In genomic region chr15:94135748-94136147, GRCh38 we compare ENCODE assay signal across 19 cellular contexts.
DNase-seq lines count a peak whose midpoint lies in the region; ATAC-seq and TF ChIP-seq lines count a peak whose summit lies in the region.
"Had no signal": no experiment of that assay in that cellular context is flagged by ENCODE, and none has a peak within 500 bp of the region (broad histone marks: within the 10 kb centered on the region; RNA-seq: fewer than 3 reads in every experiment).

No MANE protein-coding gene starts in this region.

- no peak for DNase-seq in AG04450 (ENCODE audit: low read depth, low spot score)
- DNase-seq in GM12864 (ENCODE audit: low read depth): no peak
- DNase-seq in OCI-M1 (lab: John Stamatoyannopoulos, UW): peak; percentile 14
- DNase-seq in epithelial cell of proximal tubule (ENCODE audit: low read depth): no peak
- DNase-seq in hepatocyte (ENCODE audit: low spot score): no peak
- no peak for DNase-seq in GOT3 (lab: John Stamatoyannopoulos, UW)
- no peak for DNase-seq in upper lobe of right lung
- DNase-seq in NCI-H524 treated with DMSO at 0.1 percent for 48 hours (lab: John Stamatoyannopoulos, UW): no peak
- DNase-seq: C1 segment of cervical spinal cord; hippocampal formation; left colon; naive B cell; NCI-H1694; NK-92 treated with Interleukin-12 subunit alpha and Interleukin-12 subunit beta, amount 100 ng/mL, for 24 hours; right cardiac atrium; stimulated activated CD4-positive, alpha-beta T cell treated with anti-CD3 and anti-CD28 coated beads, Interleukin-4, amount 100 ng/mL, for 24 hours; SW 1271; upper lobe of left lung had no signal

- H3K36me3 ChIP-seq in hepatocyte (replicated peaks; ENCODE audit: insufficient read depth, low read depth): no peaks in the 10 kb centered on the region
- no peaks in the 10 kb centered on the region for H3K36me3 ChIP-seq in upper lobe of right lung
- H3K36me3 ChIP-seq: upper lobe of left lung had no signal

- intact Hi-C loops in upper lobe of right lung (cut with DNase I): no loop called here

- H3K27me3 ChIP-seq in AG04450 (ENCODE audit: control insufficient read depth, insufficient read depth, low read length) (peaks cover 3% of the 10 kb centered on the region), hepatocyte (no peaks in the 10 kb centered on the region), upper lobe of right lung (no peaks in the 10 kb centered on the region)
- H3K27me3 ChIP-seq: upper lobe of left lung had no signal

- no peaks in the 10 kb centered on the region for H3K9me3 ChIP-seq in AG04450 (ENCODE audit: control insufficient read depth, insufficient read depth, low read length)
- H3K9me3 ChIP-seq in hepatocyte (ENCODE audit: low read depth): no peaks in the 10 kb centered on the region
- no peaks in the 10 kb centered on the region for H3K9me3 ChIP-seq in upper lobe of right lung
- H3K9me3 ChIP-seq: upper lobe of left lung had no signal

- 65% methylated on average over 1 of the region's 1 CpG for WGBS in hepatocyte (ENCODE audit: low lambda C conversion rate, missing lambda C conversion rate)

- POLR2A ChIA-PET in AG04450 (lab: Yijun Ruan, JAX): no interaction called here

- no peaks in the 10 kb centered on the region for H4K20me1 ChIP-seq in hepatocyte (ENCODE audit: insufficient read depth, poor library complexity, severe bottlenecking)

- H3K9me2 ChIP-seq in hepatocyte (replicated peaks; ENCODE audit: insufficient read depth): no peaks in the 10 kb centered on the region

- ATAC-seq in upper lobe of right lung: no peak
- ATAC-seq: left colon, right cardiac atrium had no signal

- H3K4me1 ChIP-seq in hepatocyte (ENCODE audit: insufficient read depth) (no peaks in the 10 kb centered on the region), upper lobe of right lung (no peaks in the 10 kb centered on the region)
- H3K4me1 ChIP-seq: upper lobe of left lung had no signal

- CTCF ChIA-PET in AG04450 (lab: Charles Lee): interaction anchor here (1.4 to 1.5 kb wide), 2 partner anchors 16 kb away, joined by 4 to 12 read pairs; no protein-coding TSS in a partner anchor

- no peak overlapping the region for H2AFZ ChIP-seq in hepatocyte

- TF ChIP-seq CTCF in AG04450 (IDR thresholded peaks at IDR 0.05; ENCODE audit: low read depth, low read length) (0 out of 2 replicates have a peak, but pooled peaks have one; percentile 13), GM12864 (IDR thresholded peaks at IDR 0.05; ENCODE audit: low read depth, low read length, missing control alignments) (peak; percentile 29), epithelial cell of proximal tubule (conservative IDR thresholded peaks at IDR 0.05; ENCODE audit: low read depth, low read length) (peak; percentile 8), hepatocyte (IDR thresholded peaks at IDR 0.05; ENCODE audit: poor library complexity) (no peak), upper lobe of right lung (IDR thresholded peaks at IDR 0.05) (no peak)

- no peak overlapping the region for H3K27ac ChIP-seq in AG04450 (ENCODE audit: low read depth, low read length)
- H3K27ac ChIP-seq in hepatocyte: no peak overlapping the region
- H3K27ac ChIP-seq in upper lobe of right lung: no peak overlapping the region
- H3K27ac ChIP-seq: epithelial cell of prostate, upper lobe of left lung had no signal

- no peak overlapping the region for H3K4me3 ChIP-seq in AG04450 (ENCODE audit: low read depth, low read length)
- no peak overlapping the region for H3K4me3 ChIP-seq in GM12864 (ENCODE audit: low read depth, low read length)
- H3K4me3 ChIP-seq in epithelial cell of proximal tubule (ENCODE audit: low read depth, low read length): no peak overlapping the region
- H3K4me3 ChIP-seq in hepatocyte: no peak overlapping the region
- H3K4me3 ChIP-seq in upper lobe of right lung: no peak overlapping the region
- H3K4me3 ChIP-seq: upper lobe of left lung had no signal

- no peaks in the 10 kb centered on the region for H3K79me2 ChIP-seq in hepatocyte

- H3K4me2 ChIP-seq in hepatocyte: no peak overlapping the region

Comparison
In these comparisons a context has a peak if more than half of its experiments do, and no peak if none do; other contexts are left out.
1. CTCF ChIP-seq: peak in AG04450 (single experiment), GM12864 (single experiment) and epithelial cell of proximal tubule (single experiment); none in hepatocyte (single experiment) and upper lobe of right lung (single experiment).